Comparison of ENCODE assay signal across 8 cellular contexts in genomic region chr6:87483929-87484328, GRCh38. TPM values are rescaled to one million over a fixed set of nuclear protein-coding genes. Genes with fewer than 3 reads are reported as not detected.
A peak's percentile ranks its signal among the peaks of the same experiment; 100 is the strongest.
DNase-seq lines count a peak whose midpoint lies in the region; ATAC-seq, FAIRE-seq and TF ChIP-seq lines count a peak whose summit lies in the region.
"Had no signal": no experiment of that assay in that cellular context is flagged by ENCODE, and none has a peak within 500 bp of the region (broad histone marks: within the 10 kb centered on the region; RNA-seq: fewer than 3 reads in every experiment).

No MANE protein-coding gene starts in this region.

- H3K9me3 ChIP-seq in astrocyte (ENCODE audit: insufficient read depth, low read depth, low read length) (no peaks in the 10 kb centered on the region), mucosa of descending colon (peaks cover 2% of the 10 kb centered on the region), ascending aorta (no peaks in the 10 kb centered on the region)

- H3K27ac ChIP-seq in astrocyte (ENCODE audit: low read depth, low read length) = no peak overlapping the region
- H3K27ac ChIP-seq in ascending aorta = no peak overlapping the region
- H3K27ac ChIP-seq: parathyroid adenoma had no signal

- peak overlapping the region; percentile 91 for H3K27ac Mint-ChIP-seq in astrocyte (ENCODE audit: unreplicated experiment)

- peak; percentile 29 for ATAC-seq in mucosa of descending colon
- ATAC-seq in HG02678 (IDR thresholded peaks at IDR 0.05; ENCODE audit: unreplicated experiment) = no peak

- FAIRE-seq in astrocyte (lab: Jason Lieb, UNC) = no peak

- no peak overlapping the region for H3K4me3 Mint-ChIP-seq in astrocyte (ENCODE audit: unreplicated experiment)

- peak; percentile 23 for TF ChIP-seq CTCF in GM12864 (IDR thresholded peaks at IDR 0.05; ENCODE audit: low read depth, low read length, missing control alignments)
- TF ChIP-seq CTCF in astrocyte (IDR thresholded peaks at IDR 0.05; ENCODE audit: insufficient read depth, low read depth, low read length) = peak; percentile 8
- TF ChIP-seq CTCF in mucosa of descending colon (IDR thresholded peaks at IDR 0.05) = no peak
- no peak for TF ChIP-seq CTCF in ascending aorta (IDR thresholded peaks at IDR 0.05)

- intact Hi-C loops in mucosa of descending colon (cut with DNase I, micrococcal nuclease) = no loop called here
- intact Hi-C loops in ascending aorta (cut with DNase I) = no loop called here

- H3K9me3 Mint-ChIP-seq in astrocyte (ENCODE audit: unreplicated experiment) = peaks cover 13% of the 10 kb centered on the region

- peaks cover 24% of the 10 kb centered on the region for H3K36me3 Mint-ChIP-seq in astrocyte (ENCODE audit: low read depth, unreplicated experiment)

- DNase-seq in GM12864 (ENCODE audit: low read depth) (no peak), Kasumi-1 (lab: John Stamatoyannopoulos, UW) (peak; percentile 44 to 46), astrocyte (ENCODE audit: low read depth) (peak; percentile 68), mucosa of descending colon (no peak), ascending aorta (ENCODE audit: low spot score in 2 of 2) (no peak)
- no peak for DNase-seq in stimulated activated CD4-positive, alpha-beta T cell treated with anti-CD3 and anti-CD28 coated beads, Interleukin-2, amount 100 ng/mL, for 48 hours

- peak overlapping the region; percentile 50 for H3K4me2 ChIP-seq in astrocyte (ENCODE audit: low read length)

- H3K9ac ChIP-seq in astrocyte (ENCODE audit: low read length) = no peak overlapping the region
- H3K9ac ChIP-seq: parathyroid adenoma had no signal

- H2AFZ ChIP-seq in astrocyte (ENCODE audit: low read depth, low read length) = no peak overlapping the region
- H2AFZ ChIP-seq: parathyroid adenoma had no signal

- H3K4me1 ChIP-seq in astrocyte (ENCODE audit: insufficient read depth, low read length) (peaks cover 9% of the 10 kb centered on the region), mucosa of descending colon (ENCODE audit: low read depth) (no peaks in the 10 kb centered on the region), ascending aorta (no peaks in the 10 kb centered on the region)
- H3K4me1 ChIP-seq: parathyroid adenoma had no signal

- H3K4me3 ChIP-seq in GM12864 (ENCODE audit: low read depth, low read length) (no peak overlapping the region), astrocyte (ENCODE audit: insufficient read depth, low read depth, low read length) (no peak overlapping the region), mucosa of descending colon (no peak overlapping the region), ascending aorta (no peak overlapping the region)

- H3K36me3 ChIP-seq in astrocyte (ENCODE audit: insufficient read depth, low read length) (no peaks in the 10 kb centered on the region), mucosa of descending colon (ENCODE audit: low read depth) (no peaks in the 10 kb centered on the region), ascending aorta (peaks cover 0 to 5% of the 10 kb centered on the region in 2 donors)

- H3K27me3 ChIP-seq in astrocyte (ENCODE audit: insufficient read depth, low read length) (no peaks in the 10 kb centered on the region), ascending aorta (no peaks in the 10 kb centered on the region)

- no peaks in the 10 kb centered on the region for H3K79me2 ChIP-seq in astrocyte (ENCODE audit: insufficient read depth, low read length)

- H3K27me3 Mint-ChIP-seq in astrocyte (ENCODE audit: low read depth, unreplicated experiment) = no peaks in the 10 kb centered on the region

- H3K4me1 Mint-ChIP-seq in astrocyte (ENCODE audit: low read depth, unreplicated experiment) = peaks cover 4% of the 10 kb centered on the region

- H4K20me1 ChIP-seq in astrocyte (ENCODE audit: insufficient read depth, low read length) = no peaks in the 10 kb centered on the region

RNA-seq across cellular contexts. Expression of gene SLC35A1, which starts 11.2 kb away (rescaled TPM):
- 15.0 and 16.4 TPM in 2 replicates for total RNA-seq in astrocyte
- total RNA-seq in mucosa of descending colon = 10 to 100 TPM; 27.5 to 52.0 (median 31.5) TPM
- total RNA-seq in ascending aorta = 7.9 TPM

Comparison
In these comparisons a context has a peak if more than half of its experiments do, and no peak if none do; other contexts are left out.
1. DNase-seq: peak in Kasumi-1 (2 of 2) and astrocyte (single experiment); none in GM12864 (single experiment), mucosa of descending colon (0 of 3), ascending aorta (0 of 2) and stimulated activated CD4-positive, alpha-beta T cell treated with anti-CD3 and anti-CD28 coated beads, Interleukin-2, amount 100 ng/mL, for 48 hours (0 of 2).
2. CTCF ChIP-seq: peak in GM12864 (single experiment) and astrocyte (single experiment); none in mucosa of descending colon (single experiment) and ascending aorta (0 of 3).